In the genomic region with DNA sequence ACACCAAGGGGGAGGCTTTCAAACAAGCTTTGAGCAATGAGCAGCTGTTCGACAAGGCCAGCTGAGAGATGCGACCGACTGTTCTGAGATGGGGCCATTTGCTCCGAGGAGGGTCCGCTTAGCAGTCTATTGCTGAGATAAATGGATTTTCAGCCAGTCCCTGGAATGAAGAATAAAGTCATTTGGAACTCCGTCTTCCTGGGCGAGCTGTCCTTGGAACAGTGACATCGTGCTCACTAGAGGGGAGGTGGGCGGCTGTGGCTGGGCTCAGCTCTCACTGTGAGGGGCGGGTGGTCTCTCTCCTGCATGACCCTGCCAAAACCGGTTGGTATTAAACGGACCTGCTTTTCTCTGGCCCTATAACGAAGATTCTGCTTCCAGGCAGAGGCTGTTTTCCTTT, we compare ENCODE assay signal across 20 cellular contexts.
"Had no signal": no experiment of that assay in that cellular context is flagged by ENCODE, and none has a peak within 500 bp of the region (broad histone marks: within the 10 kb centered on the region; RNA-seq: fewer than 3 reads in every experiment).

No MANE protein-coding gene starts in this region.

- H3K4me1 Mint-ChIP-seq: naive thymus-derived CD8-positive, alpha-beta T cell; stimulated activated effector memory CD8-positive, alpha-beta T cell treated with anti-CD3 and anti-CD28 coated beads, Interleukin-12 subunit alpha, Interleukin-12 subunit beta, amount 100 ng/mL, for 72 hours had no signal

- H3K27me3 Mint-ChIP-seq: dendritic cell treated with granulocyte-macrophage colony-stimulating factor and Interleukin-4, amounts not matched to agents 40 ng/mL and 50 ng/mL, for 4 days had no signal

- H3K27me3 ChIP-seq: neutrophil, tibial nerve had no signal

- H3K36me3 Mint-ChIP-seq: stimulated activated effector memory CD8-positive, alpha-beta T cell treated with anti-CD3 and anti-CD28 coated beads, Interleukin-12 subunit alpha, Interleukin-12 subunit beta, amount 100 ng/mL, for 72 hours had no signal

- H3K4me3 ChIP-seq: heart left ventricle, mucosa of descending colon, suprapubic skin, tibial nerve had no signal

- H3K4me3 Mint-ChIP-seq: dendritic cell treated with granulocyte-macrophage colony-stimulating factor and Interleukin-4, amounts not matched to agents 40 ng/mL and 50 ng/mL, for 4 days; naive thymus-derived CD8-positive, alpha-beta T cell; stimulated activated effector memory CD8-positive, alpha-beta T cell treated with anti-CD3 and anti-CD28 coated beads, Interleukin-12 subunit alpha, Interleukin-12 subunit beta, amount 100 ng/mL, for 72 hours had no signal

- H3K27ac ChIP-seq: heart left ventricle, neutrophil, suprapubic skin, tibial nerve had no signal

- H3K27ac Mint-ChIP-seq: dendritic cell treated with granulocyte-macrophage colony-stimulating factor and Interleukin-4, amounts not matched to agents 40 ng/mL and 50 ng/mL, for 4 days; naive thymus-derived CD8-positive, alpha-beta T cell; stimulated activated effector memory CD8-positive, alpha-beta T cell treated with anti-CD3 and anti-CD28 coated beads, Interleukin-12 subunit alpha, Interleukin-12 subunit beta, amount 100 ng/mL, for 72 hours had no signal

- H3K36me3 ChIP-seq: heart left ventricle, neutrophil, suprapubic skin, tibial nerve had no signal

- H3K9me3 ChIP-seq: neutrophil, suprapubic skin had no signal

- H3K4me1 ChIP-seq: heart left ventricle, suprapubic skin, tibial nerve had no signal

- FAIRE-seq: colon, endothelial cell of umbilical vein, frontal cortex, islet of Langerhans, small intestine had no signal

- DNase-seq: cerebellar nuclear complex; erythroblast; mammary epithelial cell; mucosa of descending colon; right cardiac atrium; small intestine; stimulated activated CD4-positive, alpha-beta T cell treated with anti-CD3 and anti-CD28 coated beads, Interleukin-4, amount 100 ng/mL, for 1 hour; stimulated activated CD8-positive, alpha-beta memory T cell treated with anti-CD3 and anti-CD28 coated beads, Interleukin-4, amount 100 ng/mL, for 48 hours; stimulated activated naive CD8-positive, alpha-beta T cell treated with anti-CD3 and anti-CD28 coated beads, Interleukin-15, Interleukin-2, amounts not matched to agents 100 U/mL and 50 U/mL, for 24 hours had no signal
